19 cellular contexts compared by ENCODE assay signal in the genomic region with DNA sequence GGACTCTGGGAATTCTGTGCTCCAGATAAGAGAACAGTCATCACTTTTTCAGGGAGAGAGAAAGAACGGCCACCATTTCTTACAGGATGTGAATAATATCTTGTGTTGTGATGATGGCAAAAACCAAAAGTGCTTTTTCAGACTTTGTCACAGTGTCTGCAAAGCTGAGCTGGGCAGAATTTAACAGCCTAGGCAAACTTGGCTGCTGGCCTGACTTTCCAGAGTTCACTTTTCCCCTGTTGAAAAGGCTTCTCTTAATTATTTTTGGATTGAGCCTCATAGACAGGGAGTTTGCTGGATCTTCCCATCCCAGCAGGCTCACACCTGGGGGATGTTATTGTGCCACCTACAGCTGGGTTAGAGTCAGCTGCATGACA.
"Had no signal": no experiment of that assay in that cellular context is flagged by ENCODE, and none has a peak within 500 bp of the region (broad histone marks: within the 10 kb centered on the region; RNA-seq: fewer than 3 reads in every experiment).

No MANE protein-coding gene starts in this region.

- ATAC-seq: activated CD8-positive, alpha-beta memory T cell treated with anti-CD3 and anti-CD28 coated beads, Interleukin-2, amount 10 ng/mL, durations not matched to agents 7 days and 5 days; heart left ventricle; natural killer cell treated with Interleukin-12 subunit alpha and Interleukin-12 subunit beta and Interleukin-15 and Interleukin-18, amount 100 ng/mL, for 72 hours; upper lobe of right lung had no signal

- H3K4me3 Mint-ChIP-seq: activated CD8-positive, alpha-beta memory T cell treated with anti-CD3 and anti-CD28 coated beads, Interleukin-2, amount 10 ng/mL, durations not matched to agents 7 days and 5 days; activated naive CD4-positive, alpha-beta T cell treated with anti-CD3 and anti-CD28 coated beads, Interleukin-2, amount 10 ng/mL, durations not matched to agents 7 days and 5 days; memory B cell; natural killer cell treated with Interleukin-12 subunit alpha and Interleukin-12 subunit beta and Interleukin-15 and Interleukin-18, amount 100 ng/mL, for 72 hours; stimulated activated naive CD8-positive, alpha-beta T cell treated with anti-CD3 and anti-CD28 coated beads, Interleukin-15, Interleukin-2, amounts not matched to agents 100 ng/mL and 50 ng/mL, for 24 hours had no signal

- H3K4me1 Mint-ChIP-seq: activated CD8-positive, alpha-beta memory T cell treated with anti-CD3 and anti-CD28 coated beads, Interleukin-2, amount 10 ng/mL, durations not matched to agents 7 days and 5 days; memory B cell had no signal

- H3K36me3 ChIP-seq: cardiac muscle cell, heart left ventricle, upper lobe of right lung had no signal

- H3K27me3 Mint-ChIP-seq: activated CD8-positive, alpha-beta memory T cell treated with anti-CD3 and anti-CD28 coated beads, Interleukin-2, amount 10 ng/mL, durations not matched to agents 7 days and 5 days; memory B cell; natural killer cell treated with Interleukin-12 subunit alpha and Interleukin-12 subunit beta and Interleukin-15 and Interleukin-18, amount 100 ng/mL, for 72 hours; stimulated activated naive CD8-positive, alpha-beta T cell treated with anti-CD3 and anti-CD28 coated beads, Interleukin-15, Interleukin-2, amounts not matched to agents 100 ng/mL and 50 ng/mL, for 24 hours had no signal

- H3K4me1 ChIP-seq: testis, upper lobe of right lung had no signal

- H3K27ac Mint-ChIP-seq: activated CD8-positive, alpha-beta memory T cell treated with anti-CD3 and anti-CD28 coated beads, Interleukin-2, amount 10 ng/mL, durations not matched to agents 7 days and 5 days; activated naive CD4-positive, alpha-beta T cell treated with anti-CD3 and anti-CD28 coated beads, Interleukin-2, amount 10 ng/mL, durations not matched to agents 7 days and 5 days; memory B cell; natural killer cell treated with Interleukin-12 subunit alpha and Interleukin-12 subunit beta and Interleukin-15 and Interleukin-18, amount 100 ng/mL, for 72 hours; stimulated activated naive CD8-positive, alpha-beta T cell treated with anti-CD3 and anti-CD28 coated beads, Interleukin-15, Interleukin-2, amounts not matched to agents 100 ng/mL and 50 ng/mL, for 24 hours had no signal

- H3K4me3 ChIP-seq: cardiac muscle cell, heart left ventricle, skin epidermis, testis, upper lobe of right lung had no signal

- H3K9me3 ChIP-seq: heart left ventricle, testis, upper lobe of right lung had no signal

- H3K27me3 ChIP-seq: testis, upper lobe of right lung had no signal

- DNase-seq: activated CD4-positive, alpha-beta T cell treated with anti-CD3 and anti-CD28 coated beads for 1 hour; activated CD4-positive, alpha-beta T cell treated with anti-CD3 and anti-CD28 coated beads, Interleukin-2, amount 50 U/mL, for 4 hours; activated CD8-positive, alpha-beta memory T cell treated with anti-CD3 and anti-CD28 coated beads, Interleukin-2, amount 10 ng/mL, durations not matched to agents 7 days and 5 days; activated naive CD4-positive, alpha-beta T cell treated with anti-CD3 and anti-CD28 coated beads, Interleukin-2, amount 10 ng/mL, durations not matched to agents 7 days and 5 days; activated T-cell treated with anti-CD3 and anti-CD28 coated beads, Interleukin-2, amount 50 U/mL, for 1 hour; foreskin melanocyte; heart left ventricle; nucleus accumbens; posterior cingulate gyrus; retina; stimulated activated CD4-positive, alpha-beta T cell treated with anti-CD3 and anti-CD28 coated beads, Interleukin-4, amount 100 ng/mL, for 24 hours; stimulated activated CD8-positive, alpha-beta memory T cell treated with anti-CD3 and anti-CD28 coated beads, Interleukin-4, amount 100 ng/mL, for 48 hours; testis; upper lobe of right lung had no signal

- H3K36me3 Mint-ChIP-seq: activated CD8-positive, alpha-beta memory T cell treated with anti-CD3 and anti-CD28 coated beads, Interleukin-2, amount 10 ng/mL, durations not matched to agents 7 days and 5 days; memory B cell; natural killer cell treated with Interleukin-12 subunit alpha and Interleukin-12 subunit beta and Interleukin-15 and Interleukin-18, amount 100 ng/mL, for 72 hours had no signal

- H3K9me3 Mint-ChIP-seq: activated naive CD4-positive, alpha-beta T cell treated with anti-CD3 and anti-CD28 coated beads, Interleukin-2, amount 10 ng/mL, durations not matched to agents 7 days and 5 days; memory B cell; natural killer cell treated with Interleukin-12 subunit alpha and Interleukin-12 subunit beta and Interleukin-15 and Interleukin-18, amount 100 ng/mL, for 72 hours; stimulated activated naive CD8-positive, alpha-beta T cell treated with anti-CD3 and anti-CD28 coated beads, Interleukin-15, Interleukin-2, amounts not matched to agents 100 ng/mL and 50 ng/mL, for 24 hours had no signal

- H3K27ac ChIP-seq: cardiac muscle cell, skin epidermis, testis, upper lobe of right lung had no signal
